Comparison of ENCODE assay signal across 17 cellular contexts in genomic region chr7:69531050-69531449, GRCh38.
DNase-seq lines count a peak whose midpoint lies in the region; TF ChIP-seq lines count a peak whose summit lies in the region.
"Had no signal": no experiment of that assay in that cellular context is flagged by ENCODE, and none has a peak within 500 bp of the region (broad histone marks: within the 10 kb centered on the region; RNA-seq: fewer than 3 reads in every experiment).

No MANE protein-coding gene starts in this region.

- H3K9me3 Mint-ChIP-seq in chondrocyte (ENCODE audit: low read depth) (no peaks in the 10 kb centered on the region), mesothelial cell of epicardium (no peaks in the 10 kb centered on the region)
- H3K9me3 Mint-ChIP-seq: CD8-positive, alpha-beta T cell had no signal

- no peaks in the 10 kb centered on the region for H4K20me1 ChIP-seq in neural cell (ENCODE audit: insufficient read depth)
- H4K20me1 ChIP-seq: BLaER1 had no signal

- no peaks in the 10 kb centered on the region for H3K4me1 Mint-ChIP-seq in chondrocyte (ENCODE audit: low read depth)
- peaks cover 3% of the 10 kb centered on the region for H3K4me1 Mint-ChIP-seq in mesothelial cell of epicardium
- H3K4me1 Mint-ChIP-seq: CD4-positive, CD25-positive, alpha-beta regulatory T cell had no signal

- H3K4me3 ChIP-seq in neural cell (ENCODE audit: low read length) (no peak overlapping the region), spleen (no peak overlapping the region)
- H3K4me3 ChIP-seq: BLaER1, GM23338 had no signal

- intact Hi-C loops in spleen (cut with DNase I; ENCODE audit: low total_unique reads), result no loop called here

- H3K36me3 ChIP-seq in neural cell (ENCODE audit: insufficient read depth, low read length), result no peaks in the 10 kb centered on the region
- H3K36me3 ChIP-seq in spleen, result no peaks in the 10 kb centered on the region
- H3K36me3 ChIP-seq: BLaER1 had no signal

- H3K27ac Mint-ChIP-seq in chondrocyte (ENCODE audit: unreplicated experiment) (no peak overlapping the region), mesothelial cell of epicardium (no peak overlapping the region)
- H3K27ac Mint-ChIP-seq: CD4-positive, CD25-positive, alpha-beta regulatory T cell; CD8-positive, alpha-beta T cell; GM23338; H9 had no signal

- TF ChIP-seq RAD21 in neural cell (conservative IDR thresholded peaks at IDR 0.05), result no peak

- TF ChIP-seq POLR2A in spleen (IDR thresholded peaks at IDR 0.05), result no peak

- no peak overlapping the region for H3K4me2 ChIP-seq in neural cell (ENCODE audit: low read length)
- H3K4me2 ChIP-seq: BLaER1, GM23338 had no signal

- H3K9me3 ChIP-seq in neural cell (ENCODE audit: low read length) (peaks cover 6% of the 10 kb centered on the region), spleen (no peaks in the 10 kb centered on the region)
- H3K9me3 ChIP-seq: BLaER1, Caco-2 had no signal

- no peak overlapping the region for H3K9ac ChIP-seq in neural cell (ENCODE audit: low read length)
- H3K9ac ChIP-seq: BLaER1 had no signal

- no peaks in the 10 kb centered on the region for H3K36me3 Mint-ChIP-seq in chondrocyte (ENCODE audit: low read depth)
- no peaks in the 10 kb centered on the region for H3K36me3 Mint-ChIP-seq in mesothelial cell of epicardium
- H3K36me3 Mint-ChIP-seq: CD4-positive, CD25-positive, alpha-beta regulatory T cell; CD8-positive, alpha-beta T cell had no signal

- DNase-seq in SK-N-DZ (ENCODE audit: low spot score) (peak; percentile 45), chondrocyte (ENCODE audit: low spot score) (peak; percentile 29), spleen (peak; percentile 29), NCI-H82 treated with DMSO at 0.1 percent for 48 hours (lab: John Stamatoyannopoulos, UW; ENCODE audit: unreplicated experiment) (no peak), mesothelial cell of epicardium (ENCODE audit: low spot score in 2 of 2, unreplicated experiment in 2 of 2) (no peak), NCI-H2107 (lab: John Stamatoyannopoulos, UW) (no peak)
- DNase-seq: 8988T; Caco-2; CD4-positive, CD25-positive, alpha-beta regulatory T cell; CD8-positive, alpha-beta T cell; DMS153; DND-41; H9 had no signal

- no peaks in the 10 kb centered on the region for H3F3A ChIP-seq in neural cell (ENCODE audit: insufficient read depth, low read length, poor library complexity, severe bottlenecking)

- no peaks in the 10 kb centered on the region for H3K9me2 ChIP-seq in neural cell (ENCODE audit: insufficient read depth, low read length)

- TF ChIP-seq CTCF in chondrocyte (IDR thresholded peaks at IDR 0.05) (no peak), neural cell (IDR thresholded peaks at IDR 0.05; ENCODE audit: poor library complexity, severe bottlenecking) (no peak), spleen (IDR thresholded peaks at IDR 0.05 in 8 of 11, conservative IDR thresholded peaks at IDR 0.05 in 3 of 11) (no peak), mesothelial cell of epicardium (IDR thresholded peaks at IDR 0.05; ENCODE audit: unreplicated experiment) (no peak)

- H3K27me3 Mint-ChIP-seq in chondrocyte (ENCODE audit: low read depth) (peaks cover 16% of the 10 kb centered on the region), mesothelial cell of epicardium (ENCODE audit: low read depth) (peaks cover 25% of the 10 kb centered on the region)
- H3K27me3 Mint-ChIP-seq: CD4-positive, CD25-positive, alpha-beta regulatory T cell had no signal

- no peak overlapping the region for H2AFZ ChIP-seq in neural cell (ENCODE audit: low read depth, low read length)
- H2AFZ ChIP-seq: GM23338 had no signal

- 74 to 83% (median 80%) methylated on average over 3 of the region's 3 CpGs for WGBS in spleen, 5 donors

- peaks cover 3% of the 10 kb centered on the region for H3K27me3 ChIP-seq in neural cell (ENCODE audit: insufficient read depth, low read depth, low read length)
- peaks cover 0 to 16% (median 0%) of the 10 kb centered on the region in 7 donors for H3K27me3 ChIP-seq in spleen (replicated peaks in 1 of 7)
- H3K27me3 ChIP-seq: BLaER1 had no signal

- H3K27ac ChIP-seq in neural cell (ENCODE audit: low read length) (no peak overlapping the region), spleen (no peak overlapping the region)
- H3K27ac ChIP-seq: BLaER1, C4-2B had no signal

- H3K4me3 Mint-ChIP-seq in chondrocyte (ENCODE audit: unreplicated experiment), result no peak overlapping the region
- H3K4me3 Mint-ChIP-seq in mesothelial cell of epicardium, result no peak overlapping the region
- H3K4me3 Mint-ChIP-seq: CD4-positive, CD25-positive, alpha-beta regulatory T cell; CD8-positive, alpha-beta T cell; GM23338; H9 had no signal

- H3K4me1 ChIP-seq in spleen, result no peaks in the 10 kb centered on the region
- H3K4me1 ChIP-seq: Caco-2 had no signal

- no peaks in the 10 kb centered on the region for H3K79me2 ChIP-seq in neural cell (replicated peaks; ENCODE audit: insufficient read depth, low read length)

- peak; percentile 18 for TF ChIP-seq EP300 in neural cell (conservative IDR thresholded peaks at IDR 0.05; ENCODE audit: poor library complexity, severe bottlenecking)

TF ChIP-seq in neural cell, 6 proteins besides CTCF, POLR2A, EP300 and RAD21:
- TF ChIP-seq EZH2 (IDR thresholded peaks at IDR 0.05; ENCODE audit: borderline replicate concordance, insufficient read depth, low read length, poor library complexity, severe bottlenecking), result no peak
- no peak for TF ChIP-seq MXI1 (conservative IDR thresholded peaks at IDR 0.05; ENCODE audit: poor library complexity, severe bottlenecking)
- TF ChIP-seq TAF1 (IDR thresholded peaks at IDR 0.05; ENCODE audit: low read depth), result no peak
- no peak for TF ChIP-seq SMC3 (conservative IDR thresholded peaks at IDR 0.05; ENCODE audit: poor library complexity)
- peak; percentile 35 for TF ChIP-seq POLR2AphosphoS5 (IDR thresholded peaks at IDR 0.05)

Comparison
In these comparisons a context has a peak if more than half of its experiments do, and no peak if none do; other contexts are left out.
1. DNase-seq: peak in SK-N-DZ (single experiment), chondrocyte (single experiment) and spleen (single experiment); none in NCI-H82 treated with DMSO at 0.1 percent for 48 hours (single experiment), mesothelial cell of epicardium (0 of 2) and NCI-H2107 (single experiment).